ENCODE assay signal across 1 cellular context in genomic region chr22:37516456-37516855, GRCh38.
TF ChIP-seq lines count a peak whose summit lies in the region.

No MANE protein-coding gene starts in this region.

TF ChIP-seq in K562, 482 proteins besides CTCF, POLR2A, EP300 and RAD21 (continued from another document):
- TF ChIP-seq, protein P1, sequence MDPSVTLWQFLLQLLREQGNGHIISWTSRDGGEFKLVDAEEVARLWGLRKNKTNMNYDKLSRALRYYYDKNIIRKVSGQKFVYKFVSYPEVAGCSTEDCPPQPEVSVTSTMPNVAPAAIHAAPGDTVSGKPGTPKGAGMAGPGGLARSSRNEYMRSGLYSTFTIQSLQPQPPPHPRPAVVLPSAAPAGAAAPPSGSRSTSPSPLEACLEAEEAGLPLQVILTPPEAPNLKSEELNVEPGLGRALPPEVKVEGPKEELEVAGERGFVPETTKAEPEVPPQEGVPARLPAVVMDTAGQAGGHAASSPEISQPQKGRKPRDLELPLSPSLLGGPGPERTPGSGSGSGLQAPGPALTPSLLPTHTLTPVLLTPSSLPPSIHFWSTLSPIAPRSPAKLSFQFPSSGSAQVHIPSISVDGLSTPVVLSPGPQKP (CRISPR knock-in tag; IDR thresholded peaks at IDR 0.05), result no peak
- TF ChIP-seq SMARCA5 (IDR thresholded peaks at IDR 0.05) (0 out of 2 replicates have a peak, but pooled peaks have one; percentile 55), ZNF77 (CRISPR knock-in tag; IDR thresholded peaks at IDR 0.05) (no peak), POLR2AphosphoS5 (IDR thresholded peaks at IDR 0.05; ENCODE audit: control insufficient read depth, insufficient read depth, low read depth, low read length) (no peak), NFXL1 (CRISPR knock-in tag; IDR thresholded peaks at IDR 0.05) (no peak), COPS2 (conservative IDR thresholded peaks at IDR 0.05) (no peak), ADNP (tag; IDR thresholded peaks at IDR 0.05) (0 out of 2 replicates have a peak, but pooled peaks have one; percentile 27), TBP (optimal IDR thresholded peaks at IDR 0.05; ENCODE audit: low read depth, low read length) (no peak)
- TF ChIP-seq, protein P2, sequence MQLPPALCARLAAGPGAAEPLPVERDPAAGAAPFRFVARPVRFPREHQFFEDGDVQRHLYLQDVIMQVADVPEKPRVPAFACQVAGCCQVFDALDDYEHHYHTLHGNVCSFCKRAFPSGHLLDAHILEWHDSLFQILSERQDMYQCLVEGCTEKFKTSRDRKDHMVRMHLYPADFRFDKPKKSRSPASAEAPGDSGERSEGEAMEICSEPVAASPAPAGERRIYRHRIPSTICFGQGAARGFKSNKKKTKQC (CRISPR knock-in tag; IDR thresholded peaks at IDR 0.05), result no peak
TF ChIP-seq in K562: peak in this region for 9.
